ENCODE assay signal across 17 cellular contexts in genomic region chr1:118717893-118718292, GRCh38.
"Had no signal": no experiment of that assay in that cellular context is flagged by ENCODE, and none has a peak within 500 bp of the region (broad histone marks: within the 10 kb centered on the region; RNA-seq: fewer than 3 reads in every experiment).

No MANE protein-coding gene starts in this region.

- ATAC-seq: activated T-cell treated with anti-CD3 and anti-CD28 coated beads, Interleukin-2, amount 50 U/mL, for 72 hours; gastrocnemius medialis; stimulated activated naive CD8-positive, alpha-beta T cell treated with anti-CD3 and anti-CD28 coated beads, Interleukin-15, Interleukin-2, amounts not matched to agents 100 U/mL and 50 U/mL, for 24 hours had no signal

- H3K4me3 ChIP-seq: breast epithelium, coronary artery, esophagus squamous epithelium, gastrocnemius medialis, spleen, upper lobe of left lung had no signal

- DNase-seq: activated CD4-positive, alpha-beta memory T cell treated with anti-CD3 and anti-CD28 coated beads for 36 hours; activated CD4-positive, alpha-beta T cell treated with anti-CD3 and anti-CD28 coated beads for 48 hours; activated effector memory CD4-positive, alpha-beta T cell treated with Interleukin-2 at 50 U/mL for 16 hours; activated naive CD4-positive, alpha-beta T cell treated with anti-CD3 and anti-CD28 coated beads for 36 hours; activated naive CD8-positive, alpha-beta T cell treated with anti-CD3 and anti-CD28 coated beads, Interleukin-2, amount 10 ng/mL, durations not matched to agents 7 days and 5 days; activated T-cell treated with anti-CD3 and anti-CD28 coated beads, Interleukin-2, amount 50 U/mL, for 72 hours; amniotic stem cell; esophagus squamous epithelium; gastrocnemius medialis; head of caudate nucleus; posterior cingulate gyrus; spleen; stimulated activated CD4-positive, alpha-beta T cell treated with anti-CD3 and anti-CD28 coated beads, Interleukin-4, amount 100 ng/mL, for 1 hour; stimulated activated naive CD8-positive, alpha-beta T cell treated with anti-CD3 and anti-CD28 coated beads, Interleukin-15, Interleukin-2, amounts not matched to agents 100 U/mL and 50 U/mL, for 24 hours; upper lobe of left lung had no signal
